ENCODE assay signal across 20 cellular contexts in the genomic region with DNA sequence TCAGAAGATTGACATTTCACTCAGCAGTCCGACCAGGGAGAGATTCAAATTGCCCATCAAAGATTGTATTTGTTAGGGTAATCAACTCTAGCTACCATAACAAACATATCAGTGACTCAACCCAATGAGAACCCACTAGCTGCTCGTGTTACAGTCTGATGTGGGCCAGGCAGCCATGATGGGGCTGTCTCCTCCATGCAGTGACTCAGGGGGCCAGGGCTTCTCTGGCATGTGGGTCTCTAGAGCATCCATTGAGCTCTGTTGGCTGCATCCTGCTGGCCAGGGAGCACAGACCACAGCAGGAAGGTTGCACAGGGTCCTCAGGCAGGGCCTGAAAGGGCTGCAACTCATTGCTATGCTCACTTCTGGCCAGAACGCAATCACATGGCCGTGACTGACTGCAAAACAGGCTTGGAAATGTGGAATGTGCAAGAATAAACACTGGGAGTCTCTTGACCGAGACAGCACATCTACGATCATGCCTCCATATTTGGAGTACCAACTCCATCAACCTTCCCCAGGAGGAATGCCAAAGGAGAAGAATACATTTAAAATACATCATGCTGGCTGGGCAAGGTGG.
"Had no signal": no experiment of that assay in that cellular context is flagged by ENCODE, and none has a peak within 500 bp of the region (broad histone marks: within the 10 kb centered on the region; RNA-seq: fewer than 3 reads in every experiment).

No MANE protein-coding gene starts in this region.

- ATAC-seq: activated T-cell treated with anti-CD3 and anti-CD28 coated beads, Interleukin-2, amount 50 U/mL, for 72 hours; effector memory CD8-positive, alpha-beta T cell; naive thymus-derived CD4-positive, alpha-beta T cell; psoas muscle; right cardiac atrium; stimulated activated naive CD8-positive, alpha-beta T cell treated with anti-CD3 and anti-CD28 coated beads, Interleukin-15, amount 100 ng/mL, for 72 hours; T-helper 17 cell had no signal

- H3K27me3 ChIP-seq: esophagus squamous epithelium, neural progenitor cell had no signal

- H3K4me3 Mint-ChIP-seq: activated T-cell treated with anti-CD3 and anti-CD28 coated beads, Interleukin-2, amount 50 U/mL, for 72 hours; effector memory CD8-positive, alpha-beta T cell; memory B cell; naive thymus-derived CD4-positive, alpha-beta T cell; neural progenitor cell; stimulated activated naive CD8-positive, alpha-beta T cell treated with anti-CD3 and anti-CD28 coated beads, Interleukin-15, amount 100 ng/mL, for 72 hours; T-helper 17 cell; type B pancreatic cell had no signal

- H3K4me1 Mint-ChIP-seq: naive thymus-derived CD4-positive, alpha-beta T cell; neural progenitor cell; stimulated activated naive CD8-positive, alpha-beta T cell treated with anti-CD3 and anti-CD28 coated beads, Interleukin-15, amount 100 ng/mL, for 72 hours had no signal

- H3K36me3 ChIP-seq: esophagus squamous epithelium, neural progenitor cell had no signal

- H3K27me3 Mint-ChIP-seq: effector memory CD8-positive, alpha-beta T cell; memory B cell; naive thymus-derived CD4-positive, alpha-beta T cell; stimulated activated naive CD8-positive, alpha-beta T cell treated with anti-CD3 and anti-CD28 coated beads, Interleukin-15, amount 100 ng/mL, for 72 hours; T-helper 17 cell; type B pancreatic cell had no signal

- DNase-seq: activated CD4-positive, alpha-beta T cell treated with anti-CD3 and anti-CD28 coated beads, Interleukin-2, amount 50 U/mL, for 4 hours; activated effector memory CD4-positive, alpha-beta T cell treated with anti-CD3 and anti-CD28 coated beads, Interleukin-2, amount 50 U/mL, for 16 hours; activated naive CD4-positive, alpha-beta T cell treated with anti-CD3 and anti-CD28 coated beads, Interleukin-2, amount 50 U/mL, for 16 hours; activated T-cell treated with anti-CD3 and anti-CD28 coated beads, Interleukin-2, amount 50 U/mL, for 72 hours; aorta; dermis blood vessel endothelial cell; effector memory CD8-positive, alpha-beta T cell; esophagus squamous epithelium; kidney glomerular epithelial cell; naive thymus-derived CD4-positive, alpha-beta T cell; psoas muscle; right cardiac atrium; stimulated activated CD4-positive, alpha-beta T cell treated with anti-CD3 and anti-CD28 coated beads, Interleukin-15, amount 100 ng/mL, for 24 hours; stimulated activated CD4-positive, alpha-beta T cell treated with anti-CD3 and anti-CD28 coated beads, Interleukin-2, amount 100 ng/mL, for 48 hours; stimulated activated naive CD8-positive, alpha-beta T cell treated with anti-CD3 and anti-CD28 coated beads, Interleukin-15, amount 100 ng/mL, for 72 hours; T-helper 17 cell had no signal

- H3K9me3 Mint-ChIP-seq: type B pancreatic cell had no signal

- H3K27ac Mint-ChIP-seq: activated T-cell treated with anti-CD3 and anti-CD28 coated beads, Interleukin-2, amount 50 U/mL, for 72 hours; effector memory CD8-positive, alpha-beta T cell; memory B cell; stimulated activated naive CD8-positive, alpha-beta T cell treated with anti-CD3 and anti-CD28 coated beads, Interleukin-15, amount 100 ng/mL, for 72 hours; T-helper 17 cell; type B pancreatic cell had no signal

- H3K4me3 ChIP-seq: esophagus squamous epithelium, neural progenitor cell, psoas muscle, skin epidermis had no signal
